In genomic region chr7:92627956-92628355, GRCh38 we compare ENCODE assay signal across 1 cellular context.
TF ChIP-seq lines count a peak whose summit lies in the region.

No MANE protein-coding gene starts in this region.

TF ChIP-seq in IMR-90, 13 proteins besides CTCF, POLR2A, EP300 and RAD21 (continued from another document):
- TF ChIP-seq ELK1 (IDR thresholded peaks at IDR 0.05; ENCODE audit: borderline replicate concordance, low read depth, low read length) (no peak), CEBPB (IDR thresholded peaks at IDR 0.05; ENCODE audit: low read depth, low read length) (no peak), NFE2L2 (IDR thresholded peaks at IDR 0.05; ENCODE audit: low read depth, low read length) (no peak), MAFK (IDR thresholded peaks at IDR 0.05; ENCODE audit: low read depth, low read length) (peak; percentile 33; the same call in 1 of the 2 replicates), CHD1 (IDR thresholded peaks at IDR 0.05; ENCODE audit: low read depth, low read length) (no peak), MAZ (IDR thresholded peaks at IDR 0.05; ENCODE audit: borderline replicate concordance, low read depth, low read length) (no peak)
